In the genomic region with DNA sequence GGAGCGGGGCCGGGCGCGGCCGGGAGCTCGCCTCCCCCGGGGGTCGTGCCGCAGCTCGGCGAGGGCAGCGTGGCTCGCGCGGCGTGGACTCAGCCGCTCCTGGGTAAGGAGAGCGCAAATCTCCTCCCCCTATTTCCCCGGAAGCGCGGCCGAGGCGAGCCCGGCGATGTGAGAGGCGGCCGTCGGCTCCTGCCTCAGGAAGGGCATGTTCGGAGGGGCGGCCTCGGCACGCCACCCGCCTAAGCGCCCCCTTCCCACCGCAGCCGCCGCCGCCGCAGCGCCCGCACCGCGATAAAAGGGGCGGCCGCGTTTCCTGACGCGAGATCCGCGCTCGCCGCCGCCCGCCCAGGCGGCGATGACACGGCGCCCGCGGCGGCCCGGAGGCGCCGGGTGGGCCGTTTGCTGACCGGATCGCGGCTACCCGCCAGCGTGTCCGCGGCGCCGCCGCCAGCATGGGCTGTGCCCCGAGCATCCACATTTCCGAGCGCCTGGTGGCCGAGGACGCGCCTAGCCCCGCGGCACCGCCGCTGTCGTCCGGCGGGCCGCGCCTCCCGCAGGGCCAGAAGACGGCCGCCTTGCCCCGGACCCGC, we compare ENCODE assay signal across 7 cellular contexts. TPM values are rescaled to one million over a fixed set of nuclear protein-coding genes. Genes with fewer than 3 reads are reported as not detected.
DNase-seq lines count a peak whose midpoint lies in the region; ATAC-seq and TF ChIP-seq lines count a peak whose summit lies in the region.

A gene with protein sequence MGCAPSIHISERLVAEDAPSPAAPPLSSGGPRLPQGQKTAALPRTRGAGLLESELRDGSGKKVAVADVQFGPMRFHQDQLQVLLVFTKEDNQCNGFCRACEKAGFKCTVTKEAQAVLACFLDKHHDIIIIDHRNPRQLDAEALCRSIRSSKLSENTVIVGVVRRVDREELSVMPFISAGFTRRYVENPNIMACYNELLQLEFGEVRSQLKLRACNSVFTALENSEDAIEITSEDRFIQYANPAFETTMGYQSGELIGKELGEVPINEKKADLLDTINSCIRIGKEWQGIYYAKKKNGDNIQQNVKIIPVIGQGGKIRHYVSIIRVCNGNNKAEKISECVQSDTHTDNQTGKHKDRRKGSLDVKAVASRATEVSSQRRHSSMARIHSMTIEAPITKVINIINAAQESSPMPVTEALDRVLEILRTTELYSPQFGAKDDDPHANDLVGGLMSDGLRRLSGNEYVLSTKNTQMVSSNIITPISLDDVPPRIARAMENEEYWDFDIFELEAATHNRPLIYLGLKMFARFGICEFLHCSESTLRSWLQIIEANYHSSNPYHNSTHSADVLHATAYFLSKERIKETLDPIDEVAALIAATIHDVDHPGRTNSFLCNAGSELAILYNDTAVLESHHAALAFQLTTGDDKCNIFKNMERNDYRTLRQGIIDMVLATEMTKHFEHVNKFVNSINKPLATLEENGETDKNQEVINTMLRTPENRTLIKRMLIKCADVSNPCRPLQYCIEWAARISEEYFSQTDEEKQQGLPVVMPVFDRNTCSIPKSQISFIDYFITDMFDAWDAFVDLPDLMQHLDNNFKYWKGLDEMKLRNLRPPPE (plus strand): TSS at position 146 of the 590 bp plus-strand sequence. CDS start 307 bp downstream, at position 453.

- intact Hi-C loops in tibial artery (cut with DNase I; ENCODE audit: low total_unique reads) = no loop called here

- H3K4me3 Mint-ChIP-seq in activated CD4-positive, alpha-beta T cell treated with anti-CD3 and anti-CD28 coated beads, Interleukin-2, amount 10 ng/mL, durations not matched to agents 7 days and 5 days = peak within 1 kb of the TSS; percentile 91

- POLR2A ChIA-PET in activated CD4-positive, alpha-beta T cell treated with anti-CD3 and anti-CD28 coated beads, Interleukin-2, amount 10 ng/mL, durations not matched to agents 7 days and 5 days (lab: Charles Lee) = no interaction called here

- peak within 1 kb of the TSS; percentile 98 for H3K27ac Mint-ChIP-seq in activated CD4-positive, alpha-beta T cell treated with anti-CD3 and anti-CD28 coated beads, Interleukin-2, amount 10 ng/mL, durations not matched to agents 7 days and 5 days

- H3K4me3 ChIP-seq in HUES6 (ENCODE audit: low read depth, low read length) (peak within 1 kb of the TSS; percentile 76), mucosa of rectum (ENCODE audit: low read length in 2 of 2) (peak within 1 kb of the TSS; percentile 77 to 88), tibial artery (peak within 1 kb of the TSS; percentile 77 to 93)

- peaks cover 52% of the 10 kb centered on the region for H3K27me3 ChIP-seq in HUES6 (ENCODE audit: control insufficient read depth, insufficient read depth, low read length)
- no peaks in the 10 kb centered on the region for H3K27me3 ChIP-seq in mucosa of rectum (ENCODE audit: control insufficient read depth in 2 of 2, insufficient read depth in 2 of 2, low read length in 2 of 2)
- H3K27me3 ChIP-seq in tibial artery = no peaks in the 10 kb centered on the region

- H3K4me1 Mint-ChIP-seq in activated CD4-positive, alpha-beta T cell treated with anti-CD3 and anti-CD28 coated beads, Interleukin-2, amount 10 ng/mL, durations not matched to agents 7 days and 5 days = peaks cover 51% of the 10 kb centered on the region

- peaks cover 4% of the 10 kb centered on the region for H3K36me3 Mint-ChIP-seq in activated CD4-positive, alpha-beta T cell treated with anti-CD3 and anti-CD28 coated beads, Interleukin-2, amount 10 ng/mL, durations not matched to agents 7 days and 5 days (ENCODE audit: low read depth)

- DNase-seq in activated CD4-positive, alpha-beta T cell treated with anti-CD3 and anti-CD28 coated beads, Interleukin-2, amount 10 ng/mL, durations not matched to agents 7 days and 5 days = peak; percentile 64
- peak in 1 of 2 donors; percentile 67 for DNase-seq in tibial artery

- no peaks in the 10 kb centered on the region for H3K9me3 ChIP-seq in HUES6 (ENCODE audit: control insufficient read depth, insufficient read depth, low read depth, low read length)
- H3K9me3 ChIP-seq in mucosa of rectum (ENCODE audit: control insufficient read depth in 2 of 2, low read length in 2 of 2) = no peaks in the 10 kb centered on the region
- H3K9me3 ChIP-seq in tibial artery = no peaks in the 10 kb centered on the region

- peaks cover 5% of the 10 kb centered on the region for H3K27me3 Mint-ChIP-seq in activated CD4-positive, alpha-beta T cell treated with anti-CD3 and anti-CD28 coated beads, Interleukin-2, amount 10 ng/mL, durations not matched to agents 7 days and 5 days

- in situ Hi-C loops in endometrial microvascular endothelial cells (cut with HindIII; ENCODE audit: inconsistent ontology term, low pct_unique_long_range_greater_than_20kb, low sequenced_read_pairs) = no loop called here

- H3K4me1 ChIP-seq in HUES6 (ENCODE audit: control insufficient read depth, insufficient read depth, low read length) (peaks cover 13% of the 10 kb centered on the region; the same call in 1 of the 2 replicates), mucosa of rectum (ENCODE audit: control insufficient read depth in 2 of 2, insufficient read depth in 2 of 2, low read length in 2 of 2) (peaks cover 22 to 26% of the 10 kb centered on the region in 2 donors), tibial artery (peaks cover 0 to 45% (median 16%) of the 10 kb centered on the region in 4 donors)

- no peaks in the 10 kb centered on the region for H3K9me3 Mint-ChIP-seq in activated CD4-positive, alpha-beta T cell treated with anti-CD3 and anti-CD28 coated beads, Interleukin-2, amount 10 ng/mL, durations not matched to agents 7 days and 5 days

- no peaks in the 10 kb centered on the region for H3K36me3 ChIP-seq in HUES6 (ENCODE audit: control insufficient read depth, insufficient read depth, low read length)
- H3K36me3 ChIP-seq in mucosa of rectum (ENCODE audit: control insufficient read depth in 2 of 2, insufficient read depth in 2 of 2, low read length in 2 of 2) = no peaks in the 10 kb centered on the region
- H3K36me3 ChIP-seq in tibial artery = no peaks in the 10 kb centered on the region

- peak; percentile 13 to 31 for TF ChIP-seq CTCF in tibial artery (IDR thresholded peaks at IDR 0.05)

- CTCF ChIA-PET in activated CD4-positive, alpha-beta T cell treated with anti-CD3 and anti-CD28 coated beads, Interleukin-2, amount 10 ng/mL, durations not matched to agents 7 days and 5 days (lab: Charles Lee) = interaction anchor here (1.2 to 1.6 kb wide), 3 partner anchors 16 to 23 kb away, joined by 3 to 5 read pairs (median 5); no protein-coding TSS in a partner anchor

- H3K27ac ChIP-seq in HUES6 (ENCODE audit: low read depth, low read length) (peak within 1 kb of the TSS; percentile 0; the same call in 1 of the 2 replicates), mucosa of rectum (ENCODE audit: low read depth in 2 of 2, low read length in 2 of 2) (peak within 1 kb of the TSS; percentile 95 to 97), tibial artery (peak within 1 kb of the TSS; percentile 92 to 93)

- peak; percentile 22 for TF ChIP-seq POLR2A in GM10847 (IDR thresholded peaks at IDR 0.05; ENCODE audit: extremely low read depth, insufficient read length)

- peak; percentile 20 for ATAC-seq in GM21528 (IDR thresholded peaks at IDR 0.05; ENCODE audit: low FRiP score, unreplicated experiment)

- H3K9ac ChIP-seq in HUES6 (ENCODE audit: low read length) (peak within 1 kb of the TSS; percentile 53), mucosa of rectum (ENCODE audit: low read depth in 1 of 2, low read length in 2 of 2) (peak within 1 kb of the TSS; percentile 84 to 92)

RNA-seq across cellular contexts. Expression of the gene that starts here (rescaled TPM):
- 10 to 100 TPM; 17.0 to 18.2 TPM for total RNA-seq in activated CD4-positive, alpha-beta T cell treated with anti-CD3 and anti-CD28 coated beads, Interleukin-2, amount 10 ng/mL, durations not matched to agents 7 days and 5 days
- 18.6 TPM for total RNA-seq in endometrial microvascular endothelial cells (ENCODE audit: inconsistent ontology term)

Comparison
In these comparisons a context has a peak if more than half of its experiments do, and no peak if none do; other contexts are left out.
1. H3K27ac ChIP-seq: peak in every context shown above with its lines; median percentile 96 in mucosa of rectum; 92 in tibial artery; 0 in HUES6.